26 cellular contexts compared by ENCODE assay signal in the genomic region with DNA sequence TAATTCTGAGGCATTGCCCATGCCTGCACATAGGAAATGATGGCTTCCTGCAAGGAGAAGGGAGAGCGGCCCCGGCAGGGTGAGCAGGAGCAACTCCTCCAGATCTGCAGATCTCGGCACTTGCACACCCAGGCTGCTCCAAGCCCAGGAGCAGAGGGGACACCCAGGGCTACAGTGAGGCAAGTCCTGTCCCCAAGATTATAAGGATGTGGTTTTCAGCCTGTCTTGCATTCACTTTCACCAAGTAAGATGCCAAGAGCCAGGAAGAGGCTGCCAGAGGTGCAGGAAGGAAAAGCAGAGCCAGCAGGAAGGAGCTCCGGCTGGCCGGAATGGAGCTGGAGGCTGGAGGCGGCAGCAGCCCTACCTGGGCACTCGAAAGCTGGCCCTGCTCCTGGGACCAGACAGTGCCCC.
A peak's percentile ranks its signal among the peaks of the same experiment; 100 is the strongest.
DNase-seq lines count a peak whose midpoint lies in the region; ATAC-seq lines count a peak whose summit lies in the region.
"Had no signal": no experiment of that assay in that cellular context is flagged by ENCODE, and none has a peak within 500 bp of the region (broad histone marks: within the 10 kb centered on the region; RNA-seq: fewer than 3 reads in every experiment).

No MANE protein-coding gene starts in this region.

- no peak for ATAC-seq in HG02571 (IDR thresholded peaks at IDR 0.05; ENCODE audit: unreplicated experiment)
- ATAC-seq in HG03521 (IDR thresholded peaks at IDR 0.05; ENCODE audit: unreplicated experiment) = no peak
- ATAC-seq: A549; effector memory CD8-positive, alpha-beta T cell; naive thymus-derived CD8-positive, alpha-beta T cell had no signal

- peaks cover 0 to 52% of the 10 kb centered on the region in 2 experiments for H3K27me3 ChIP-seq in mesenchymal stem cell (ENCODE audit: control insufficient read depth in 1 of 2, insufficient read depth in 1 of 2, low read length in 2 of 2)
- H3K27me3 ChIP-seq: hepatocyte had no signal

- no peak overlapping the region for H3K4me2 ChIP-seq in mesenchymal stem cell (ENCODE audit: low read length, poor library complexity, severe bottlenecking)
- H3K4me2 ChIP-seq: A549, hepatocyte had no signal

- H3K27ac ChIP-seq in mesenchymal stem cell (ENCODE audit: low read length, poor library complexity, severe bottlenecking) = no peak overlapping the region
- H3K27ac ChIP-seq: esophagus muscularis mucosa, hepatocyte, WERI-Rb-1 had no signal

- H3K14ac ChIP-seq in mesenchymal stem cell (ENCODE audit: low read length in 2 of 2) = no peak overlapping the region

- H2AK5ac ChIP-seq in mesenchymal stem cell (ENCODE audit: low read length, severe bottlenecking) = peak overlapping the region; percentile 65

- H3K36me3 ChIP-seq in mesenchymal stem cell (ENCODE audit: control insufficient read depth in 1 of 2, insufficient read depth in 2 of 2, low read depth in 1 of 2, low read length in 2 of 2) = no peaks in the 10 kb centered on the region
- H3K36me3 ChIP-seq: esophagus muscularis mucosa, WERI-Rb-1 had no signal

- 96% methylated on average over 7 of the region's 7 CpGs for WGBS in mesenchymal stem cell

- no peak overlapping the region for H2BK120ac ChIP-seq in mesenchymal stem cell (ENCODE audit: low read depth, low read length)

- H2BK5ac ChIP-seq in mesenchymal stem cell (ENCODE audit: low read depth, low read length, poor library complexity, severe bottlenecking) = no peak overlapping the region

- no peaks in the 10 kb centered on the region for H3K79me1 ChIP-seq in mesenchymal stem cell (replicated peaks; ENCODE audit: low read length, poor library complexity, severe bottlenecking)

- no peak overlapping the region for H3K9ac ChIP-seq in mesenchymal stem cell (ENCODE audit: low read length)

- no peak overlapping the region for H3K23ac ChIP-seq in mesenchymal stem cell (ENCODE audit: low read length in 2 of 2)

- no peak overlapping the region for H4K8ac ChIP-seq in mesenchymal stem cell (ENCODE audit: low read length)

- H2BK15ac ChIP-seq in mesenchymal stem cell (ENCODE audit: low read depth, poor library complexity, severe bottlenecking) = no peak overlapping the region

- H3K9me3 ChIP-seq in mesenchymal stem cell (ENCODE audit: control insufficient read depth, low read length) = peaks cover 4% of the 10 kb centered on the region
- H3K9me3 ChIP-seq: esophagus muscularis mucosa had no signal

- peaks cover 55% of the 10 kb centered on the region for H3K4me1 ChIP-seq in mesenchymal stem cell (ENCODE audit: control insufficient read depth, insufficient read depth, low read depth, low read length)
- H3K4me1 ChIP-seq: esophagus muscularis mucosa had no signal

- no peak overlapping the region for H4K91ac ChIP-seq in mesenchymal stem cell (ENCODE audit: low read length)

- no peak overlapping the region for H2AFZ ChIP-seq in mesenchymal stem cell (ENCODE audit: low read depth, low read length)
- H2AFZ ChIP-seq: hepatocyte had no signal

- no peak overlapping the region for H3K4ac ChIP-seq in mesenchymal stem cell (ENCODE audit: low read depth in 1 of 2, low read length in 2 of 2)

- DNase-seq in activated CD8-positive, alpha-beta memory T cell treated with anti-CD3 and anti-CD28 coated beads for 24 hours = peak; percentile 42
- no peak for DNase-seq in activated CD8-positive, alpha-beta memory T cell treated with anti-CD3 and anti-CD28 coated beads, Interleukin-2, amount 50 U/mL, for 4 hours
- peak; percentile 61 for DNase-seq in UCSD-AML1 (lab: John Stamatoyannopoulos, UW; ENCODE audit: unreplicated experiment)
- DNase-seq in mesenchymal stem cell = no peak
- peak; percentile 34 for DNase-seq in ureter (ENCODE audit: low spot score)
- DNase-seq in dedifferentiated amniotic fluid mesenchymal stem cell (ENCODE audit: extremely low spot score) = no peak
- DNase-seq: activated CD4-positive, alpha-beta T cell treated with anti-CD3 and anti-CD28 coated beads, Interleukin-2, amount 50 U/mL, for 48 hours; activated naive CD4-positive, alpha-beta T cell; activated T-cell treated with anti-CD3 and anti-CD28 coated beads, Interleukin-2, amount 50 U/mL, for 24 hours; Calu3; effector memory CD8-positive, alpha-beta T cell; foreskin melanocyte; KG1; naive thymus-derived CD8-positive, alpha-beta T cell; NCI-H2171; NCI-H510A treated with DMSO at 0.1 percent for 48 hours; NK-92 treated with Interleukin-12 subunit alpha and Interleukin-12 subunit beta, amount 100 ng/mL, for 24 hours; RPMI8226; stimulated activated CD4-positive, alpha-beta T cell treated with anti-CD3 and anti-CD28 coated beads, Interleukin-4, amount 100 ng/mL, for 1 hour; trophoblast cell; WERI-Rb-1 had no signal

- no peak overlapping the region for H3K18ac ChIP-seq in mesenchymal stem cell (ENCODE audit: low read depth in 1 of 2, low read length in 2 of 2)

- H2BK12ac ChIP-seq in mesenchymal stem cell (ENCODE audit: low read length in 2 of 2) = no peak overlapping the region

- no peak overlapping the region for H3K4me3 ChIP-seq in mesenchymal stem cell (ENCODE audit: insufficient read depth in 1 of 2, low read depth in 1 of 2, low read length in 2 of 2)
- H3K4me3 ChIP-seq: A549, esophagus muscularis mucosa, hepatocyte had no signal

Comparison
In these comparisons a context has a peak if more than half of its experiments do, and no peak if none do; other contexts are left out.
1. DNase-seq: peak in activated CD8-positive, alpha-beta memory T cell treated with anti-CD3 and anti-CD28 coated beads for 24 hours (single experiment), UCSD-AML1 (single experiment) and ureter (single experiment); none in activated CD8-positive, alpha-beta memory T cell treated with anti-CD3 and anti-CD28 coated beads, Interleukin-2, amount 50 U/mL, for 4 hours (single experiment), mesenchymal stem cell (single experiment) and dedifferentiated amniotic fluid mesenchymal stem cell (single experiment).